Comparison of ENCODE assay signal across 8 cellular contexts in the genomic region with DNA sequence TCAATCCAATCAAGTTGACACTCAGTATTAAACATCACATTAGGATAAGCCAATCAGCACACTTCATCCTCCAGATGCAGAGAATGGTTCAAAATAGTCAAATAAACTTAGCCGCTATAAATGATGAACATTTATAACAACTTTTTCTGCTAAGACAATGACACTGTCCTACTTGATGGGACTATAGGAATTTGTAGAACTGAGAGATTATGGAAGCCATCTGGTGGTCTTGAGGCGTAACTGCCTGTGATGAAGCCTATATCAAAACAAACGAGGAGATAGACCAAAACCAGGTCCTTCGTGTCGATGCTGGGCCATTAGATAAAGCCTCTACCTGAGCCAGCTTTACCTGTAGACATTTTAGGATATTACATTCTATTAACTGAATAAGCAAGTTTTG.
DNase-seq lines count a peak whose midpoint lies in the region; ATAC-seq, FAIRE-seq and TF ChIP-seq lines count a peak whose summit lies in the region.

No MANE protein-coding gene starts in this region.

- H4K20me1 ChIP-seq in astrocyte (ENCODE audit: insufficient read depth, low read length) = no peaks in the 10 kb centered on the region

- peak; percentile 54 for FAIRE-seq in astrocyte (lab: Jason Lieb, UNC)

- no peak overlapping the region for H3K9ac ChIP-seq in astrocyte (ENCODE audit: low read length)

- H3K4me1 ChIP-seq in astrocyte (ENCODE audit: insufficient read depth, low read length) (peaks cover 18% of the 10 kb centered on the region), mucosa of descending colon (ENCODE audit: low read depth) (no peaks in the 10 kb centered on the region)

- H2AFZ ChIP-seq in astrocyte (ENCODE audit: low read depth, low read length) = no peak overlapping the region

- H3K36me3 ChIP-seq in astrocyte (ENCODE audit: insufficient read depth, low read length) = no peaks in the 10 kb centered on the region
- no peaks in the 10 kb centered on the region for H3K36me3 ChIP-seq in mucosa of descending colon (ENCODE audit: low read depth)

- peak; percentile 57 for TF ChIP-seq CTCF in astrocyte (IDR thresholded peaks at IDR 0.05; ENCODE audit: insufficient read depth, low read depth, low read length)
- no peak for TF ChIP-seq CTCF in mucosa of descending colon (IDR thresholded peaks at IDR 0.05)

- no peak for TF ChIP-seq EP300 in Ishikawa (IDR thresholded peaks at IDR 0.05; ENCODE audit: borderline replicate concordance)

- no peaks in the 10 kb centered on the region for H3K79me2 ChIP-seq in astrocyte (ENCODE audit: insufficient read depth, low read length)

- H3K27ac Mint-ChIP-seq in astrocyte (ENCODE audit: unreplicated experiment) (no peak overlapping the region), T-helper 17 cell (no peak overlapping the region)

- H3K27me3 Mint-ChIP-seq in astrocyte (ENCODE audit: low read depth, unreplicated experiment) = no peaks in the 10 kb centered on the region
- no peaks in the 10 kb centered on the region for H3K27me3 Mint-ChIP-seq in T-helper 17 cell

- DNase-seq in SIG-M5 treated with dmso at 0.1 percent for 504 hours (lab: John Stamatoyannopoulos, UW; ENCODE audit: unreplicated experiment) (peak; percentile 45), SIG-M5 (lab: John Stamatoyannopoulos, UW) (no peak), astrocyte (ENCODE audit: low read depth) (peak; percentile 8), mucosa of descending colon (peak in 1 of 3 donors; percentile 12), T-helper 17 cell (no peak)

- ATAC-seq in mucosa of descending colon (peak; percentile 46), T-helper 17 cell (no peak), HG03460 (IDR thresholded peaks at IDR 0.05; ENCODE audit: unreplicated experiment) (no peak), HG02970 (IDR thresholded peaks at IDR 0.05; ENCODE audit: low FRiP score, unreplicated experiment) (no peak)

- intact Hi-C loops in mucosa of descending colon (cut with DNase I, micrococcal nuclease) = no loop called here

- no peak overlapping the region for H3K4me3 Mint-ChIP-seq in astrocyte (ENCODE audit: unreplicated experiment)
- no peak overlapping the region for H3K4me3 Mint-ChIP-seq in T-helper 17 cell

- no peak overlapping the region for H3K4me3 ChIP-seq in astrocyte (ENCODE audit: insufficient read depth, low read depth, low read length)
- H3K4me3 ChIP-seq in mucosa of descending colon = no peak overlapping the region

- peaks cover 22% of the 10 kb centered on the region for H3K4me1 Mint-ChIP-seq in astrocyte (ENCODE audit: low read depth, unreplicated experiment)
- H3K4me1 Mint-ChIP-seq in T-helper 17 cell = no peaks in the 10 kb centered on the region

- H3K36me3 Mint-ChIP-seq in astrocyte (ENCODE audit: low read depth, unreplicated experiment) = no peaks in the 10 kb centered on the region
- no peaks in the 10 kb centered on the region for H3K36me3 Mint-ChIP-seq in T-helper 17 cell (ENCODE audit: low read depth)

- H3K27me3 ChIP-seq in astrocyte (ENCODE audit: insufficient read depth, low read length) = no peaks in the 10 kb centered on the region

- H3K4me2 ChIP-seq in astrocyte (ENCODE audit: low read length) = no peak overlapping the region

- no peaks in the 10 kb centered on the region for H3K9me3 ChIP-seq in astrocyte (ENCODE audit: insufficient read depth, low read depth, low read length)
- no peaks in the 10 kb centered on the region for H3K9me3 ChIP-seq in mucosa of descending colon
- no peaks in the 10 kb centered on the region for H3K9me3 ChIP-seq in T-helper 17 cell (ENCODE audit: control insufficient read depth, low read length, poor library complexity, severe bottlenecking)

- TF ChIP-seq RAD21 in Ishikawa (IDR thresholded peaks at IDR 0.05; ENCODE audit: low read depth) = peak; percentile 33

- H3K9me3 Mint-ChIP-seq in astrocyte (ENCODE audit: unreplicated experiment) = no peaks in the 10 kb centered on the region

- no peak overlapping the region for H3K27ac ChIP-seq in astrocyte (ENCODE audit: low read depth, low read length)

TF ChIP-seq in Ishikawa, 13 proteins besides CTCF, POLR2A, EP300 and RAD21:
- TF ChIP-seq TAF1 (IDR thresholded peaks at IDR 0.05; ENCODE audit: low read depth) (no peak), EGR1 (IDR thresholded peaks at IDR 0.05) (no peak), CREB1 (IDR thresholded peaks at IDR 0.05; ENCODE audit: low read depth) (no peak), YY1 (IDR thresholded peaks at IDR 0.05; ENCODE audit: low read depth) (no peak), TCF12 (IDR thresholded peaks at IDR 0.05; ENCODE audit: low read depth) (no peak), ZBTB7A (IDR thresholded peaks at IDR 0.05; ENCODE audit: low read depth) (no peak), TEAD4 (IDR thresholded peaks at IDR 0.05) (no peak), CEBPB (IDR thresholded peaks at IDR 0.05) (no peak)
- TF ChIP-seq, protein P1, sequence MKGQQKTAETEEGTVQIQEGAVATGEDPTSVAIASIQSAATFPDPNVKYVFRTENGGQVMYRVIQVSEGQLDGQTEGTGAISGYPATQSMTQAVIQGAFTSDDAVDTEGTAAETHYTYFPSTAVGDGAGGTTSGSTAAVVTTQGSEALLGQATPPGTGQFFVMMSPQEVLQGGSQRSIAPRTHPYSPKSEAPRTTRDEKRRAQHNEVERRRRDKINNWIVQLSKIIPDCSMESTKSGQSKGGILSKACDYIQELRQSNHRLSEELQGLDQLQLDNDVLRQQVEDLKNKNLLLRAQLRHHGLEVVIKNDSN (IDR thresholded peaks at IDR 0.05) = no peak
- TF ChIP-seq, protein P2, sequence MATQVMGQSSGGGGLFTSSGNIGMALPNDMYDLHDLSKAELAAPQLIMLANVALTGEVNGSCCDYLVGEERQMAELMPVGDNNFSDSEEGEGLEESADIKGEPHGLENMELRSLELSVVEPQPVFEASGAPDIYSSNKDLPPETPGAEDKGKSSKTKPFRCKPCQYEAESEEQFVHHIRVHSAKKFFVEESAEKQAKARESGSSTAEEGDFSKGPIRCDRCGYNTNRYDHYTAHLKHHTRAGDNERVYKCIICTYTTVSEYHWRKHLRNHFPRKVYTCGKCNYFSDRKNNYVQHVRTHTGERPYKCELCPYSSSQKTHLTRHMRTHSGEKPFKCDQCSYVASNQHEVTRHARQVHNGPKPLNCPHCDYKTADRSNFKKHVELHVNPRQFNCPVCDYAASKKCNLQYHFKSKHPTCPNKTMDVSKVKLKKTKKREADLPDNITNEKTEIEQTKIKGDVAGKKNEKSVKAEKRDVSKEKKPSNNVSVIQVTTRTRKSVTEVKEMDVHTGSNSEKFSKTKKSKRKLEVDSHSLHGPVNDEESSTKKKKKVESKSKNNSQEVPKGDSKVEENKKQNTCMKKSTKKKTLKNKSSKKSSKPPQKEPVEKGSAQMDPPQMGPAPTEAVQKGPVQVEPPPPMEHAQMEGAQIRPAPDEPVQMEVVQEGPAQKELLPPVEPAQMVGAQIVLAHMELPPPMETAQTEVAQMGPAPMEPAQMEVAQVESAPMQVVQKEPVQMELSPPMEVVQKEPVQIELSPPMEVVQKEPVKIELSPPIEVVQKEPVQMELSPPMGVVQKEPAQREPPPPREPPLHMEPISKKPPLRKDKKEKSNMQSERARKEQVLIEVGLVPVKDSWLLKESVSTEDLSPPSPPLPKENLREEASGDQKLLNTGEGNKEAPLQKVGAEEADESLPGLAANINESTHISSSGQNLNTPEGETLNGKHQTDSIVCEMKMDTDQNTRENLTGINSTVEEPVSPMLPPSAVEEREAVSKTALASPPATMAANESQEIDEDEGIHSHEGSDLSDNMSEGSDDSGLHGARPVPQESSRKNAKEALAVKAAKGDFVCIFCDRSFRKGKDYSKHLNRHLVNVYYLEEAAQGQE (IDR thresholded peaks at IDR 0.05; ENCODE audit: low read depth) = no peak

Comparison
In these comparisons a context has a peak if more than half of its experiments do, and no peak if none do; other contexts are left out.
1. DNase-seq: peak in SIG-M5 treated with dmso at 0.1 percent for 504 hours (single experiment) and astrocyte (single experiment); none in SIG-M5 (single experiment) and T-helper 17 cell (0 of 3).